In genomic region chr5:33023649-33024048, GRCh38 we compare ENCODE assay signal across 15 cellular contexts.
DNase-seq lines count a peak whose midpoint lies in the region; ATAC-seq and TF ChIP-seq lines count a peak whose summit lies in the region.
"Had no signal": no experiment of that assay in that cellular context is flagged by ENCODE, and none has a peak within 500 bp of the region (broad histone marks: within the 10 kb centered on the region; RNA-seq: fewer than 3 reads in every experiment).

No MANE protein-coding gene starts in this region.

- H3K4me3 ChIP-seq in adipocyte (ENCODE audit: low read length) (no peak overlapping the region), retinal pigment epithelial cell (ENCODE audit: low read length) (no peak overlapping the region)
- H3K4me3 ChIP-seq: SJSA1 had no signal

- DNase-seq in EL (peak; percentile 63), adipocyte (ENCODE audit: low read depth) (peak; percentile 29), fibroblast of gingiva (ENCODE audit: low read depth) (peak; percentile 41), retinal pigment epithelial cell (ENCODE audit: low read depth) (peak; percentile 82), DMS79 (lab: John Stamatoyannopoulos, UW) (no peak)
- DNase-seq: HFFc6, MM.1S, NCI-H1092 treated with DMSO at 0.1 percent for 48 hours, NCI-H146, NCI-H2029, NCI-H2227 treated with DMSO at 0.1 percent for 48 hours, NCI-H510A had no signal

- H3K9me3 ChIP-seq in adipocyte (ENCODE audit: control insufficient read depth, low read length), result no peaks in the 10 kb centered on the region
- H3K9me3 ChIP-seq: SJSA1 had no signal

- H3K36me3 ChIP-seq in adipocyte (ENCODE audit: control insufficient read depth, insufficient read depth, low read length, severe bottlenecking), result no peaks in the 10 kb centered on the region
- H3K36me3 ChIP-seq: SJSA1 had no signal

- no peaks in the 10 kb centered on the region for H3K27me3 ChIP-seq in adipocyte (replicated peaks; ENCODE audit: control insufficient read depth, insufficient read depth, low read length)
- H3K27me3 ChIP-seq: SJSA1 had no signal

- TF ChIP-seq CTCF in retinal pigment epithelial cell (conservative IDR thresholded peaks at IDR 0.05; ENCODE audit: low read depth, low read length), result no peak

- H3K4me1 ChIP-seq in adipocyte (ENCODE audit: control insufficient read depth, insufficient read depth, low read length), result no peaks in the 10 kb centered on the region
- H3K4me1 ChIP-seq: SJSA1 had no signal

- ATAC-seq in HG02798 (IDR thresholded peaks at IDR 0.05; ENCODE audit: poor library complexity, unreplicated experiment) (no peak), HG03354 (IDR thresholded peaks at IDR 0.05; ENCODE audit: poor library complexity, severe bottlenecking, unreplicated experiment) (no peak)

- H3K9ac ChIP-seq in adipocyte (ENCODE audit: low read length), result no peak overlapping the region
